Comparison of ENCODE assay signal across 8 cellular contexts in genomic region chr17:34420254-34420766, GRCh38. TPM values are rescaled to one million over a fixed set of nuclear protein-coding genes. Genes with fewer than 3 reads are reported as not detected.
DNase-seq lines count a peak whose midpoint lies in the region; ATAC-seq and FAIRE-seq lines count a peak whose summit lies in the region.

No MANE protein-coding gene starts in this region.

- H3K4me1 Mint-ChIP-seq in naive B cell: peaks cover 5 to 9% (median 8%) of the 10 kb centered on the region in 3 donors

- H3K9me3 Mint-ChIP-seq in naive B cell: no peaks in the 10 kb centered on the region

- H3K4me3 Mint-ChIP-seq in naive B cell: no peak overlapping the region

- ATAC-seq in naive B cell (ENCODE audit: low read depth in 2 of 2) (peak; percentile 18 to 46), HG02938 (IDR thresholded peaks at IDR 0.05; ENCODE audit: unreplicated experiment) (no peak)

- peak; percentile 84 for DNase-seq in AG20443 (ENCODE audit: low spot score)
- DNase-seq in HCEC 1CT: peak; percentile 18
- DNase-seq in NCI-H82 treated with DMSO at 0.1 percent for 48 hours (lab: John Stamatoyannopoulos, UW; ENCODE audit: unreplicated experiment): peak; percentile 60
- DNase-seq in activated CD8-positive, alpha-beta memory T cell treated with anti-CD3 and anti-CD28 coated beads for 4 hours (ENCODE audit: low read depth in 2 of 2): peak; percentile 35 to 39
- DNase-seq in naive B cell: peak; percentile 48
- peak; percentile 48 for DNase-seq in stimulated activated CD8-positive, alpha-beta memory T cell treated with anti-CD3 and anti-CD28 coated beads, Interleukin-7, amount 100 ng/mL, for 24 hours (ENCODE audit: low read depth)

- H3K36me3 Mint-ChIP-seq in naive B cell: no peaks in the 10 kb centered on the region

- H3K27ac Mint-ChIP-seq in naive B cell: no peak overlapping the region

- peak; percentile 67 for FAIRE-seq in endometrium (lab: Jason Lieb, UNC)

- H3K27me3 Mint-ChIP-seq in naive B cell: peaks cover 38 to 56% (median 41%) of the 10 kb centered on the region in 3 donors

RNA-seq across cellular contexts. Expression of gene CCL1, which starts 57.3 kb away (rescaled TPM):
- polyA plus RNA-seq in naive B cell (ENCODE audit: low read depth in 6 of 6): not detected

Comparison
In these comparisons a context has a peak if more than half of its experiments do, and no peak if none do; other contexts are left out.
1. DNase-seq: peak in every context shown above with its lines; median percentile 84 in AG20443; 60 in NCI-H82 treated with DMSO at 0.1 percent for 48 hours; 48 in naive B cell; 48 in stimulated activated CD8-positive, alpha-beta memory T cell treated with anti-CD3 and anti-CD28 coated beads, Interleukin-7, amount 100 ng/mL, for 24 hours; 37 in activated CD8-positive, alpha-beta memory T cell treated with anti-CD3 and anti-CD28 coated beads for 4 hours; 18 in HCEC 1CT.